10 cellular contexts compared by ENCODE assay signal in the genomic region with DNA sequence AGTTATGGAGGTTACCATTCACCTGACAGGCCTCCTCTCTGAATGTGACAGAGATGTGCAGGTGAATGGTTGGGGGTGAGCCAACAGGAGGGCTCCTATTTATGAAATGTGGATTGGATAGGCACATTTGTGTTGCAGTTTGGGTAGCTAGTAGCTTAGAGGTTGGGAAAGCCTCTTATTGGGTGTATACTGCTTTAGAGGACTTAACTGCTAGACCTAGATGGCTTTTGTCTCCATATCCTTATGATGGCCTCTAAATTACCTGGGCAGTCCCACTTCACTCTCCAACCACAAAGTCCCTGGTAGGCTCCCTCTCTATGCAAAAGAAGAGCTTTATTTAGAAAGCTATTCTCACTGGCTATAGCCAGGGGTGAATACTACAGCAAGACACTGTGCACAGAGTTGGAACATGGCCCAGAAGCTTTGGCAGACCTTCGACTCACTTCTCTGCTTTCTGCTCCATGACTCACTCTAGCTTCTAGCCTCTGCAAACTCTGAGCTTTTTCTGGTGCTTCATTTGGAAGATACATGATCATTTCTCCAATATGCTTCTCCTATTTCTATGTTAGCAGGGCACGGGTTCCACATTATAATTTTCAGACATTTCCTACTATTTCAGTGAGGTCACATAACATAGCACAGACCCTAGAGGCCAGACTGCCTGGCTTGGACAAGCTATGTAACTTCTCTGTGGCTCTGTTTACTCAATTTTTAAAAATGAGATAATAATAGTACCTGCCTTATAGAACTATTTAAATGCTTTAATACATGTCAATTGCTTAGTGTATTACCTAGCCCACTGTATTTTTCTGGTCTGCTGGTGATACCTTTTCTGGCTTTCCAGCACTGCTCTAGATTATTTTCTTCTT. TPM values are rescaled to one million over a fixed set of nuclear protein-coding genes. Genes with fewer than 3 reads are reported as not detected.
DNase-seq lines count a peak whose midpoint lies in the region; ATAC-seq, FAIRE-seq and TF ChIP-seq lines count a peak whose summit lies in the region.
"Had no signal": no experiment of that assay in that cellular context is flagged by ENCODE, and none has a peak within 500 bp of the region (broad histone marks: within the 10 kb centered on the region; RNA-seq: fewer than 3 reads in every experiment).

No MANE protein-coding gene starts in this region.

- H3K9me3 Mint-ChIP-seq in stimulated activated effector memory CD8-positive, alpha-beta T cell treated with anti-CD3 and anti-CD28 coated beads, Interleukin-12 subunit alpha, Interleukin-12 subunit beta, amount 100 ng/mL, for 72 hours, result no peaks in the 10 kb centered on the region
- H3K9me3 Mint-ChIP-seq: natural killer cell treated with Interleukin-12 subunit alpha and Interleukin-12 subunit beta and Interleukin-15 and Interleukin-18, amount 100 ng/mL, for 72 hours had no signal

- BruUV-seq in A673 (replicated peaks; lab: Mats Ljungman, UMichigan), result no TSS peak

- DNase-seq in A673 (ENCODE audit: low spot score), result peak; percentile 13
- peak; percentile 2 for DNase-seq in HTR-8/SVneo (ENCODE audit: insufficient read length, low spot score)
- peak; percentile 6 for DNase-seq in cerebellar cortex (ENCODE audit: low spot score)
- DNase-seq in lower lobe of right lung, result peak; percentile 38
- no peak for DNase-seq in iPS-NIHi7 (ENCODE audit: extremely low spot score)
- DNase-seq in activated gamma-delta T cell (lab: John Stamatoyannopoulos, UW), result no peak
- DNase-seq in stimulated activated effector memory CD8-positive, alpha-beta T cell treated with anti-CD3 and anti-CD28 coated beads, Interleukin-12 subunit alpha, Interleukin-12 subunit beta, amount 100 ng/mL, for 72 hours (ENCODE audit: low spot score in 2 of 2), result no peak
- DNase-seq in GDM1 (lab: John Stamatoyannopoulos, UW), result no peak

- H3K27me3 ChIP-seq in A673 (replicated peaks; ENCODE audit: insufficient read depth, low read depth, low read length, poor library complexity) (no peaks in the 10 kb centered on the region), lower lobe of right lung (ENCODE audit: low read depth) (no peaks in the 10 kb centered on the region)

- no peak for TF ChIP-seq CTCF in A673 (conservative IDR thresholded peaks at IDR 0.05; ENCODE audit: low read depth, low read length)
- TF ChIP-seq CTCF in lower lobe of right lung (IDR thresholded peaks at IDR 0.05), result no peak

- intact Hi-C loops in A673 (cut with micrococcal nuclease; ENCODE audit: unreplicated experiment) (no loop called here), lower lobe of right lung (cut with DNase I) (no loop called here)

- no peaks in the 10 kb centered on the region for H3K4me1 Mint-ChIP-seq in stimulated activated effector memory CD8-positive, alpha-beta T cell treated with anti-CD3 and anti-CD28 coated beads, Interleukin-12 subunit alpha, Interleukin-12 subunit beta, amount 100 ng/mL, for 72 hours

- no peak overlapping the region for H3K27ac ChIP-seq in A673 (ENCODE audit: low read depth, low read length, poor library complexity, severe bottlenecking)
- no peak overlapping the region for H3K27ac ChIP-seq in lower lobe of right lung

- no peaks in the 10 kb centered on the region for H3K9me3 ChIP-seq in A673 (ENCODE audit: low read depth, low read length, poor library complexity, severe bottlenecking)
- no peaks in the 10 kb centered on the region for H3K9me3 ChIP-seq in lower lobe of right lung

- H3K36me3 Mint-ChIP-seq in stimulated activated effector memory CD8-positive, alpha-beta T cell treated with anti-CD3 and anti-CD28 coated beads, Interleukin-12 subunit alpha, Interleukin-12 subunit beta, amount 100 ng/mL, for 72 hours, result no peaks in the 10 kb centered on the region
- H3K36me3 Mint-ChIP-seq: natural killer cell treated with Interleukin-12 subunit alpha and Interleukin-12 subunit beta and Interleukin-15 and Interleukin-18, amount 100 ng/mL, for 72 hours had no signal

- no peak overlapping the region for H3K4me3 ChIP-seq in A673 (ENCODE audit: low read depth, low read length, poor library complexity, severe bottlenecking)
- H3K4me3 ChIP-seq in lower lobe of right lung, result no peak overlapping the region

- POLR2A ChIA-PET in A673 (lab: Charles Lee; ENCODE audit: low non-redundant PET), result no interaction called here

- FAIRE-seq in HTR-8/SVneo (lab: Jason Lieb, UNC), result no peak

- H3K27ac Mint-ChIP-seq in stimulated activated effector memory CD8-positive, alpha-beta T cell treated with anti-CD3 and anti-CD28 coated beads, Interleukin-12 subunit alpha, Interleukin-12 subunit beta, amount 100 ng/mL, for 72 hours, result no peak overlapping the region
- H3K27ac Mint-ChIP-seq: natural killer cell treated with Interleukin-12 subunit alpha and Interleukin-12 subunit beta and Interleukin-15 and Interleukin-18, amount 100 ng/mL, for 72 hours had no signal

- no peaks in the 10 kb centered on the region for H3K4me1 ChIP-seq in A673 (ENCODE audit: insufficient read depth, low read length, poor library complexity, severe bottlenecking)
- no peaks in the 10 kb centered on the region for H3K4me1 ChIP-seq in lower lobe of right lung

- H3K4me3 Mint-ChIP-seq in stimulated activated effector memory CD8-positive, alpha-beta T cell treated with anti-CD3 and anti-CD28 coated beads, Interleukin-12 subunit alpha, Interleukin-12 subunit beta, amount 100 ng/mL, for 72 hours, result no peak overlapping the region
- H3K4me3 Mint-ChIP-seq: natural killer cell treated with Interleukin-12 subunit alpha and Interleukin-12 subunit beta and Interleukin-15 and Interleukin-18, amount 100 ng/mL, for 72 hours had no signal

- CTCF ChIA-PET in A673 (lab: Charles Lee), result no interaction called here

- no peaks in the 10 kb centered on the region for H3K36me3 ChIP-seq in A673 (ENCODE audit: insufficient read depth, low read length, poor library complexity, severe bottlenecking)
- no peaks in the 10 kb centered on the region for H3K36me3 ChIP-seq in lower lobe of right lung

- ATAC-seq in lower lobe of right lung, result peak; percentile 66 to 82
- ATAC-seq in stimulated activated effector memory CD8-positive, alpha-beta T cell treated with anti-CD3 and anti-CD28 coated beads, Interleukin-12 subunit alpha, Interleukin-12 subunit beta, amount 100 ng/mL, for 72 hours, result no peak
- ATAC-seq: natural killer cell treated with Interleukin-12 subunit alpha and Interleukin-12 subunit beta and Interleukin-15 and Interleukin-18, amount 100 ng/mL, for 72 hours had no signal

RNA-seq across cellular contexts. Expression of a gene that starts 6.0 kb away (rescaled TPM):
- total RNA-seq in A673 (2021), result not detected in 2 replicates
- total RNA-seq in lower lobe of right lung, result not detected
- total RNA-seq: activated CD8-positive, alpha-beta memory T cell treated with anti-CD3 and anti-CD28 coated beads for 36 hours; natural killer cell treated with Interleukin-12 subunit alpha and Interleukin-12 subunit beta and Interleukin-15 and Interleukin-18, amount 100 ng/mL, for 72 hours had no signal

RNA-seq across cellular contexts. Expression of a gene that starts 28.6 kb away (rescaled TPM):
- 72.3 and 79.3 TPM in 2 replicates for total RNA-seq in A673 (2021)
- 27.4 TPM for total RNA-seq in lower lobe of right lung

RNA-seq across cellular contexts. Expression of a gene that starts 38.2 kb away (rescaled TPM):
- total RNA-seq in A673 (2021) (not detected in 2 replicates), lower lobe of right lung (not detected)
- total RNA-seq: activated CD8-positive, alpha-beta memory T cell treated with anti-CD3 and anti-CD28 coated beads for 36 hours; natural killer cell treated with Interleukin-12 subunit alpha and Interleukin-12 subunit beta and Interleukin-15 and Interleukin-18, amount 100 ng/mL, for 72 hours had no signal

Comparison
In these comparisons a context has a peak if more than half of its experiments do, and no peak if none do; other contexts are left out.
1. DNase-seq: peak in A673 (single experiment), HTR-8/SVneo (single experiment), cerebellar cortex (single experiment) and lower lobe of right lung (single experiment); none in iPS-NIHi7 (single experiment), activated gamma-delta T cell (single experiment), stimulated activated effector memory CD8-positive, alpha-beta T cell treated with anti-CD3 and anti-CD28 coated beads, Interleukin-12 subunit alpha, Interleukin-12 subunit beta, amount 100 ng/mL, for 72 hours (0 of 2) and GDM1 (single experiment).